21 cellular contexts compared by ENCODE assay signal in the genomic region with DNA sequence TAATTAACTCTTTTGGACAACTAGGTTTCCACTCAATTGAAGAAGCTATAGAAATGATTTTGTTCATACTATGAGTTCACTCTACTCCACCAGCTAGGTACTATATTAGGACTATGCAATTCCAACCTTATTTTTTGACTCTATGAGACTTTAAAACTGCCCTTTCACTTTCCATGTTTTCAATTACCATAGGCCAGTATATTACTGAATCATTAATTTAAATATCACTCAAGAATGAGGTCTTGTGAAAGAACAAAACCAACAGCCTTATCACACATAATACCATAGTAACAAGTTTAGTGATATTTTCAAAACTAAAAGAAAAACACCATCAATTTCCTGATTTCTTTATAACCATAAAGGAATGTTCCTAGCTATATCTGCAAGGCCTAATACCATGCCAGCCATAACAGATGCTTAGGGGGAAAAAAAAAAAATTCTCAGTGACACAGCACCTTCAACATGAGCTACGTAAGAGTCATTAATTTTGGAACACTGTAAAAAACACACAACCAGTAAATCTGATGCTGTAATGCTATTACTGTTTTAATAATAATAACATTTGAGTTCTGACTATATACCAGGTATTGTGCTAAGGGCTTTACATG. TPM values are rescaled to one million over a fixed set of nuclear protein-coding genes. Genes with fewer than 3 reads are reported as not detected.
DNase-seq lines count a peak whose midpoint lies in the region; ATAC-seq, FAIRE-seq and TF ChIP-seq lines count a peak whose summit lies in the region.
"Had no signal": no experiment of that assay in that cellular context is flagged by ENCODE, and none has a peak within 500 bp of the region (broad histone marks: within the 10 kb centered on the region; RNA-seq: fewer than 3 reads in every experiment).

No MANE protein-coding gene starts in this region.

- peaks cover 64% of the 10 kb centered on the region for H3K36me3 ChIP-seq in endodermal cell (ENCODE audit: control insufficient read depth, insufficient read depth, low read length)

- POLR2A ChIA-PET in WTC11 (lab: Charles Lee), result no interaction called here

- H3K4me1 ChIP-seq in endodermal cell (ENCODE audit: control insufficient read depth, insufficient read depth, low read length), result no peaks in the 10 kb centered on the region

- no peaks in the 10 kb centered on the region for H3K27me3 ChIP-seq in endodermal cell (ENCODE audit: control insufficient read depth, insufficient read depth, low read length, poor library complexity, severe bottlenecking)
- H3K27me3 ChIP-seq: neural progenitor cell, testis had no signal

- H3K4me3 ChIP-seq in endodermal cell (ENCODE audit: low read length), result no peak overlapping the region
- H3K4me3 ChIP-seq: neural progenitor cell, testis had no signal

- no peaks in the 10 kb centered on the region for H3K9me3 Mint-ChIP-seq in WTC11
- H3K9me3 Mint-ChIP-seq in endodermal cell, result no peaks in the 10 kb centered on the region
- no peaks in the 10 kb centered on the region for H3K9me3 Mint-ChIP-seq in progenitor cell of endocrine pancreas (ENCODE audit: low read depth)
- H3K9me3 Mint-ChIP-seq: activated naive CD8-positive, alpha-beta T cell treated with anti-CD3 and anti-CD28 coated beads, Interleukin-2, amount 10 ng/mL, durations not matched to agents 7 days and 5 days; neural progenitor cell; stimulated activated effector memory CD8-positive, alpha-beta T cell treated with anti-CD3 and anti-CD28 coated beads, Interleukin-12 subunit alpha, Interleukin-12 subunit beta, amount 100 ng/mL, for 72 hours had no signal

- H3K27ac Mint-ChIP-seq in WTC11 (peak overlapping the region; percentile 17; the same call in 1 of the 2 replicates), endodermal cell (peak overlapping the region; percentile 38), progenitor cell of endocrine pancreas (peak overlapping the region; percentile 37)
- H3K27ac Mint-ChIP-seq: activated naive CD8-positive, alpha-beta T cell treated with anti-CD3 and anti-CD28 coated beads, Interleukin-2, amount 10 ng/mL, durations not matched to agents 7 days and 5 days; neural progenitor cell; stimulated activated effector memory CD8-positive, alpha-beta T cell treated with anti-CD3 and anti-CD28 coated beads, Interleukin-12 subunit alpha, Interleukin-12 subunit beta, amount 100 ng/mL, for 72 hours had no signal

- WGBS in endodermal cell (ENCODE audit: insufficient coverage in 1 of 2, insufficient read length in 1 of 2), 2 experiments, result no CpG with 5 or more reads among the region's 1 CpG

- H3K9me3 ChIP-seq in endodermal cell (ENCODE audit: control insufficient read depth, low read length), result peaks cover 4% of the 10 kb centered on the region
- H3K9me3 ChIP-seq: testis had no signal

- H3K27me3 Mint-ChIP-seq in WTC11 (ENCODE audit: low read depth) (no peaks in the 10 kb centered on the region), endodermal cell (ENCODE audit: insufficient read depth) (no peaks in the 10 kb centered on the region), progenitor cell of endocrine pancreas (no peaks in the 10 kb centered on the region)
- H3K27me3 Mint-ChIP-seq: activated naive CD8-positive, alpha-beta T cell treated with anti-CD3 and anti-CD28 coated beads, Interleukin-2, amount 10 ng/mL, durations not matched to agents 7 days and 5 days had no signal

- H3K4me3 Mint-ChIP-seq in WTC11 (no peak overlapping the region), endodermal cell (no peak overlapping the region), progenitor cell of endocrine pancreas (ENCODE audit: low read depth) (no peak overlapping the region)
- H3K4me3 Mint-ChIP-seq: activated naive CD8-positive, alpha-beta T cell treated with anti-CD3 and anti-CD28 coated beads, Interleukin-2, amount 10 ng/mL, durations not matched to agents 7 days and 5 days; neural progenitor cell; stimulated activated effector memory CD8-positive, alpha-beta T cell treated with anti-CD3 and anti-CD28 coated beads, Interleukin-12 subunit alpha, Interleukin-12 subunit beta, amount 100 ng/mL, for 72 hours had no signal

- FAIRE-seq in GM12892 (lab: Jason Lieb, UNC), result peak; percentile 48
- FAIRE-seq: endometrium, HepG2 had no signal

- no peak overlapping the region for H3K27ac ChIP-seq in endodermal cell (ENCODE audit: low read depth, low read length)
- H3K27ac ChIP-seq: neural progenitor cell, RWPE1, testis had no signal

- TF ChIP-seq CTCF in WTC11 (IDR thresholded peaks at IDR 0.05) (no peak), endodermal cell (conservative IDR thresholded peaks at IDR 0.05) (no peak), progenitor cell of endocrine pancreas (IDR thresholded peaks at IDR 0.05; ENCODE audit: unreplicated experiment) (no peak)

- H3K36me3 Mint-ChIP-seq in WTC11 (peaks cover 43% of the 10 kb centered on the region), endodermal cell (ENCODE audit: low read depth) (peaks cover 51% of the 10 kb centered on the region), progenitor cell of endocrine pancreas (ENCODE audit: insufficient read depth) (peaks cover 2% of the 10 kb centered on the region)

- no peak for TF ChIP-seq POLR2A in GM12892 (IDR thresholded peaks at IDR 0.05; ENCODE audit: low read depth, low read length)

- DNase-seq in GM12892 (ENCODE audit: insufficient read length) (no peak), WTC11 (ENCODE audit: low spot score) (no peak), endodermal cell (no peak), progenitor cell of endocrine pancreas (ENCODE audit: low spot score, unreplicated experiment) (no peak), NCI-H748 (lab: John Stamatoyannopoulos, UW; ENCODE audit: unreplicated experiment) (no peak), SKM-1 (lab: John Stamatoyannopoulos, UW; ENCODE audit: unreplicated experiment) (no peak)
- DNase-seq: activated naive CD8-positive, alpha-beta T cell treated with anti-CD3 and anti-CD28 coated beads, Interleukin-2, amount 10 ng/mL, durations not matched to agents 7 days and 5 days; activated T-cell treated with anti-CD3 and anti-CD28 coated beads, Interleukin-2, amount 50 U/mL, for 1 hour; DMS153; foreskin melanocyte; NCI-H1694 treated with DMSO at 0.1 percent for 48 hours; NCI-H510A; retina; SW 1271; testis had no signal

- ATAC-seq in WTC11 (no peak), GM19452 (IDR thresholded peaks at IDR 0.05; ENCODE audit: unreplicated experiment) (no peak)
- ATAC-seq: HepG2; stimulated activated effector memory CD8-positive, alpha-beta T cell treated with anti-CD3 and anti-CD28 coated beads, Interleukin-12 subunit alpha, Interleukin-12 subunit beta, amount 100 ng/mL, for 72 hours had no signal

- CTCF ChIA-PET in WTC11 (lab: Charles Lee), result interaction anchor here (0.8 kb wide), 1 partner anchor 255 kb away, joined by 3 read pairs; no protein-coding TSS in a partner anchor

- H3K4me1 Mint-ChIP-seq in WTC11, result peaks cover 13% of the 10 kb centered on the region
- peaks cover 15% of the 10 kb centered on the region for H3K4me1 Mint-ChIP-seq in endodermal cell
- H3K4me1 Mint-ChIP-seq in progenitor cell of endocrine pancreas (ENCODE audit: low read depth), result peaks cover 14% of the 10 kb centered on the region

- no peak overlapping the region for H3K9ac ChIP-seq in endodermal cell (ENCODE audit: extremely low read depth, low read length, poor library complexity, severe bottlenecking)
- H3K9ac ChIP-seq: neural progenitor cell had no signal

TF ChIP-seq in WTC11, 78 proteins besides CTCF, POLR2A, EP300 and RAD21 (continues in another document):
- TF ChIP-seq, protein P1, sequence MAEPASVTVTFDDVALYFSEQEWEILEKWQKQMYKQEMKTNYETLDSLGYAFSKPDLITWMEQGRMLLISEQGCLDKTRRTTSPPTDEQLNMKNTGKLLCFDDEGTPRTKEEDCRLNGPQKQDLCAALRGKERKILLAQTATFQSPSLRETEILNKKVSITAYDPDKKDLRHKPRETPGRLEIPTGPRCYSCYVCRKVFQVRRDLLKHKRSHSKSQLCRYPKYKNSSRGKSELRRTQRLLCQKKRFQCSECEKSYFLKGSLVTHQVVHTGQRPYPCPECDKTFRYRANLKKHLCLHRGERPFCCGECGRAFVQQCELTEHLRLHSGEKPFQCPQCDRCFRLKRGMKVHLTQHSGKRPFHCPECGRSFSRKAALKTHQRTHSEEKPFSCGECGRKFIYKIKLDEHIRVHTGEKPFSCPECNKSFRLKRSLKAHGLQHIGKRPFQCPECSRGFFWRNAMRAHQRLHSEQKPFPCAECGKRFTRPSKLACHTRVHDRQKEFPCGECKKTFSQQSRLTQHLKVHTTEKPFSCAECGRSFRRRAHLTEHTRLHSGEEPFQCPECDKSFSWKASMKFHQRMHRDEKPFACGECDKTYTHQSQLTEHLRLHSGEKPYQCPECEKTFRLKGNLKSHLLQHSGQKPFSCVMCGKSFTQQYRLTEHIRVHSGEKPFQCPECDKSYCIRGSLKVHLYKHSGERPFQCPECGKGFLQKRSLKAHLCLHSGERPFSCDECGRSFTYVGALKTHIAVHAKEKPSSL (CRISPR knock-in tag; conservative IDR thresholded peaks at IDR 0.05), result no peak
- TF ChIP-seq, protein P2, sequence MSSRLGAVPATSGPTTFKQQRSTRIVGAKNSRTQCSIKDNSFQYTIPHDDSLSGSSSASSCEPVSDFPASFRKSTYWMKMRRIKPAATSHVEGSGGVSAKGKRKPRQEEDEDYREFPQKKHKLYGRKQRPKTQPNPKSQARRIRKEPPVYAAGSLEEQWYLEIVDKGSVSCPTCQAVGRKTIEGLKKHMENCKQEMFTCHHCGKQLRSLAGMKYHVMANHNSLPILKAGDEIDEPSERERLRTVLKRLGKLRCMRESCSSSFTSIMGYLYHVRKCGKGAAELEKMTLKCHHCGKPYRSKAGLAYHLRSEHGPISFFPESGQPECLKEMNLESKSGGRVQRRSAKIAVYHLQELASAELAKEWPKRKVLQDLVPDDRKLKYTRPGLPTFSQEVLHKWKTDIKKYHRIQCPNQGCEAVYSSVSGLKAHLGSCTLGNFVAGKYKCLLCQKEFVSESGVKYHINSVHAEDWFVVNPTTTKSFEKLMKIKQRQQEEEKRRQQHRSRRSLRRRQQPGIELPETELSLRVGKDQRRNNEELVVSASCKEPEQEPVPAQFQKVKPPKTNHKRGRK (CRISPR knock-in tag; IDR thresholded peaks at IDR 0.05; ENCODE audit: borderline replicate concordance), result no peak
- TF ChIP-seq ZNF138 (CRISPR knock-in tag; conservative IDR thresholded peaks at IDR 0.05) (no peak), NFE2L1 (CRISPR knock-in tag; IDR thresholded peaks at IDR 0.05) (no peak)

RNA-seq across cellular contexts. Expression of a gene that starts 6.1 kb away (rescaled TPM):
- 49.8 TPM for polyA plus RNA-seq in GM12892 (2012; ENCODE audit: missing spikeins)
- total RNA-seq in WTC11 (2021) (75.6 to 98.2 TPM (median 75.9 TPM) in 3 replicates), endodermal cell (10 to 100 TPM; 47.0 to 51.5 TPM), progenitor cell of endocrine pancreas (31.8 and 35.9 TPM in 2 replicates)
- polyA plus RNA-seq in endodermal cell (2013, experiment 1 of 2), result 48.4 TPM
- polyA plus RNA-seq in endodermal cell (2013, experiment 2 of 2), result 43.2 TPM

RNA-seq across cellular contexts. Expression of a gene that starts 23.4 kb away (rescaled TPM):
- 0.25 TPM for polyA plus RNA-seq in GM12892 (2012; ENCODE audit: missing spikeins)
- total RNA-seq in WTC11 (2021) (13.7 to 17.2 TPM (median 14.9 TPM) in 3 replicates), endodermal cell (10 to 100 TPM; 21.1 to 31.9 TPM), progenitor cell of endocrine pancreas (18.6 and 19.1 TPM in 2 replicates)
- polyA plus RNA-seq in endodermal cell (2013, experiment 1 of 2), result 13.6 TPM
- polyA plus RNA-seq in endodermal cell (2013, experiment 2 of 2), result 14.2 TPM
